8 cellular contexts compared by ENCODE assay signal in genomic region chr17:76382803-76383644, GRCh38. TPM values are rescaled to one million over a fixed set of nuclear protein-coding genes. Genes with fewer than 3 reads are reported as not detected.
DNase-seq lines count a peak whose midpoint lies in the region; ATAC-seq, FAIRE-seq and TF ChIP-seq lines count a peak whose summit lies in the region.

No MANE protein-coding gene starts in this region.

- peak overlapping the region; percentile 91 for H3K4me3 Mint-ChIP-seq in activated T-helper 17 cell treated with anti-CD3 and anti-CD28 coated beads, Interleukin-2, amount 50 U/mL, for 72 hours

- peak; percentile 38 for DNase-seq in NCI-H748 (lab: John Stamatoyannopoulos, UW; ENCODE audit: unreplicated experiment)
- no peak for DNase-seq in NCI-H748 treated with DMSO at 0.1 percent for 48 hours (lab: John Stamatoyannopoulos, UW)
- peak; percentile 69 for DNase-seq in NCI-H69 (lab: John Stamatoyannopoulos, UW)
- peak in 1 of 2 donors; percentile 82 for DNase-seq in foreskin keratinocyte
- peak; percentile 40 to 80 (median 59) for DNase-seq in pancreas
- DNase-seq in upper lobe of left lung = peak; percentile 38 to 90

- H3K27me3 Mint-ChIP-seq in activated T-helper 17 cell treated with anti-CD3 and anti-CD28 coated beads, Interleukin-2, amount 50 U/mL, for 72 hours = no peaks in the 10 kb centered on the region

- TF ChIP-seq CTCF in foreskin keratinocyte (conservative IDR thresholded peaks at IDR 0.05) (no peak), pancreas (IDR thresholded peaks at IDR 0.05) (no peak), upper lobe of left lung (IDR thresholded peaks at IDR 0.05) (no peak)

- H3K4me1 Mint-ChIP-seq in activated T-helper 17 cell treated with anti-CD3 and anti-CD28 coated beads, Interleukin-2, amount 50 U/mL, for 72 hours = no peaks in the 10 kb centered on the region

- H3K4me3 ChIP-seq in pancreas = peak overlapping the region; percentile 38 to 77 (median 55)
- peak overlapping the region; percentile 61 to 69 (median 66) for H3K4me3 ChIP-seq in upper lobe of left lung

- H3K27ac ChIP-seq in foreskin keratinocyte (peak overlapping the region; percentile 87), pancreas (peak overlapping the region; percentile 79 to 89 (median 83)), upper lobe of left lung (peak overlapping the region; percentile 82 to 91 (median 88))

- ATAC-seq in activated T-helper 17 cell treated with anti-CD3 and anti-CD28 coated beads, Interleukin-2, amount 50 U/mL, for 72 hours (replicated peaks) = peak; percentile 66
- ATAC-seq in foreskin keratinocyte = peak; percentile 42
- peak; percentile 16 to 29 (median 18) for ATAC-seq in pancreas
- peak; percentile 8 to 54 for ATAC-seq in upper lobe of left lung (ENCODE audit: low FRiP score in 2 of 2)
- ATAC-seq in GM21390 (IDR thresholded peaks at IDR 0.05; ENCODE audit: unreplicated experiment) = no peak

- no peaks in the 10 kb centered on the region for H3K36me3 Mint-ChIP-seq in activated T-helper 17 cell treated with anti-CD3 and anti-CD28 coated beads, Interleukin-2, amount 50 U/mL, for 72 hours (ENCODE audit: low read depth)

- H3K27ac Mint-ChIP-seq in activated T-helper 17 cell treated with anti-CD3 and anti-CD28 coated beads, Interleukin-2, amount 50 U/mL, for 72 hours = peak overlapping the region; percentile 73

- H3K9me3 ChIP-seq in pancreas (no peaks in the 10 kb centered on the region), upper lobe of left lung (no peaks in the 10 kb centered on the region)

- WGBS in pancreas, 2 donors = 2% methylated on average over 60 to 87 of the region's 87 CpGs
- 0 to 1% methylated on average over 3 to 30 of the region's 87 CpGs for WGBS in upper lobe of left lung, 2 donors

- no peak for TF ChIP-seq EP300 in upper lobe of left lung (IDR thresholded peaks at IDR 0.05)

- H3K27me3 ChIP-seq in foreskin keratinocyte (no peaks in the 10 kb centered on the region), pancreas (no peaks in the 10 kb centered on the region), upper lobe of left lung (no peaks in the 10 kb centered on the region)

- intact Hi-C loops in pancreas (cut with DNase I) = no loop called here

- FAIRE-seq in pancreas (lab: Jason Lieb, UNC) = no peak

- TF ChIP-seq POLR2A in upper lobe of left lung (IDR thresholded peaks at IDR 0.05) = peak in 1 of 4 donors; percentile 28

- H3K4me1 ChIP-seq in foreskin keratinocyte (peaks cover 4% of the 10 kb centered on the region), pancreas (peaks cover 0 to 14% (median 10%) of the 10 kb centered on the region in 3 donors), upper lobe of left lung (peaks cover 26 to 66% (median 44%) of the 10 kb centered on the region in 4 donors)

- H3K9me3 Mint-ChIP-seq in activated T-helper 17 cell treated with anti-CD3 and anti-CD28 coated beads, Interleukin-2, amount 50 U/mL, for 72 hours = no peaks in the 10 kb centered on the region

- H3K36me3 ChIP-seq in pancreas (no peaks in the 10 kb centered on the region), upper lobe of left lung (peaks cover 0 to 9% (median 0%) of the 10 kb centered on the region in 4 donors)

RNA-seq across cellular contexts. Expression of gene SPHK1, which starts 1.4 kb away (rescaled TPM):
- total RNA-seq in activated T-helper 17 cell treated with anti-CD3 and anti-CD28 coated beads, Interleukin-2, amount 50 U/mL, for 72 hours = 10 to 100 TPM; 10.5 to 12.4 TPM
- 81.9 and 128 TPM in 2 replicates for total RNA-seq in foreskin keratinocyte
- polyA plus RNA-seq in foreskin keratinocyte = 90.1 and 147 TPM in 2 replicates
- total RNA-seq in pancreas = 10 to 100 TPM in 2 of 6 donors, 1 to 10 TPM in 4; 5.1 to 25.4 (median 8.5) TPM
- polyA plus RNA-seq in pancreas = 10 to 100 TPM; 30.9 to 46.3 TPM
- 10 to 100 TPM in 3 of 6 donors, 1 to 10 TPM in 3; 5.5 to 16.6 (median 9.5) TPM for total RNA-seq in upper lobe of left lung

RNA-seq across cellular contexts. Expression of gene PRPSAP1, which starts 29.3 kb away (rescaled TPM):
- total RNA-seq in activated T-helper 17 cell treated with anti-CD3 and anti-CD28 coated beads, Interleukin-2, amount 50 U/mL, for 72 hours = 10 to 100 TPM; 24.5 to 29.7 TPM
- total RNA-seq in foreskin keratinocyte (43.7 and 44.0 TPM in 2 replicates), pancreas (10 to 100 TPM; 18.5 to 39.7 (median 24.3) TPM), upper lobe of left lung (100 to 1,000 TPM in 1 of 6 donors, 10 to 100 TPM in 5; 37.3 to 172 (median 59.2) TPM)
- polyA plus RNA-seq in foreskin keratinocyte (40.4 and 43.8 TPM in 2 replicates), pancreas (10 to 100 TPM; 26.2 to 43.3 TPM)
